ENCODE assay signal across 16 cellular contexts in the genomic region with DNA sequence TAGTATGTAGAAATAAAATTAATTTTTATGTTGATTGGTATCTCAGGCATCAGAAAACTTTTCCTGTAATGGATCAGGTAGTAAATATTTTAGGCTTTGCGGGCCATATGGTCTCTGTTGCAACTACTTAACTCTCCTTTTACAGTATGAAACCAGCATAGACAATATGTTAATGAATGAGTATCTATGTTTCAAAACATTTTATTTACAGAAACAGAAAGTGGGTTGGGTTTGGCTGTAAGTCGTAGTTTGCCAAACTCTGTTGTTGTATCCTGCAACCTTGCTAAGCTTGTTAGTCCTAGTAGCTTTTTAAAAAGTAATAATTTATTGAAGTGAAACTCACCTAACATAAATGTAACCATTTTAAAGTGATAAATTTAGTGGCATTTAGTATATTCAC.
"Had no signal": no experiment of that assay in that cellular context is flagged by ENCODE, and none has a peak within 500 bp of the region (broad histone marks: within the 10 kb centered on the region; RNA-seq: fewer than 3 reads in every experiment).

No MANE protein-coding gene starts in this region.

- H3K27ac Mint-ChIP-seq: activated naive CD4-positive, alpha-beta T cell treated with anti-CD3 and anti-CD28 coated beads for 36 hours; activated T-helper 17 cell treated with anti-CD3 and anti-CD28 coated beads, Interleukin-2, amount 50 U/mL, for 72 hours; dendritic cell treated with granulocyte-macrophage colony-stimulating factor and Interleukin-4, amounts not matched to agents 40 ng/mL and 50 ng/mL, for 4 days; effector memory CD8-positive, alpha-beta T cell; memory B cell; naive thymus-derived CD4-positive, alpha-beta T cell; stimulated activated naive CD8-positive, alpha-beta T cell treated with anti-CD3 and anti-CD28 coated beads, Interleukin-15, Interleukin-2, amounts not matched to agents 100 ng/mL and 50 ng/mL, for 24 hours; type B pancreatic cell had no signal

- H3K4me3 Mint-ChIP-seq: activated naive CD4-positive, alpha-beta T cell treated with anti-CD3 and anti-CD28 coated beads for 36 hours; activated T-helper 17 cell treated with anti-CD3 and anti-CD28 coated beads, Interleukin-2, amount 50 U/mL, for 72 hours; dendritic cell treated with granulocyte-macrophage colony-stimulating factor and Interleukin-4, amounts not matched to agents 40 ng/mL and 50 ng/mL, for 4 days; effector memory CD8-positive, alpha-beta T cell; memory B cell; naive thymus-derived CD4-positive, alpha-beta T cell; stimulated activated naive CD8-positive, alpha-beta T cell treated with anti-CD3 and anti-CD28 coated beads, Interleukin-15, Interleukin-2, amounts not matched to agents 100 ng/mL and 50 ng/mL, for 24 hours; type B pancreatic cell had no signal

- H3K27me3 Mint-ChIP-seq: activated T-helper 17 cell treated with anti-CD3 and anti-CD28 coated beads, Interleukin-2, amount 50 U/mL, for 72 hours; dendritic cell treated with granulocyte-macrophage colony-stimulating factor and Interleukin-4, amounts not matched to agents 40 ng/mL and 50 ng/mL, for 4 days; effector memory CD8-positive, alpha-beta T cell; memory B cell; naive thymus-derived CD4-positive, alpha-beta T cell; stimulated activated naive CD8-positive, alpha-beta T cell treated with anti-CD3 and anti-CD28 coated beads, Interleukin-15, Interleukin-2, amounts not matched to agents 100 ng/mL and 50 ng/mL, for 24 hours; type B pancreatic cell had no signal

- H3K4me1 Mint-ChIP-seq: activated T-helper 17 cell treated with anti-CD3 and anti-CD28 coated beads, Interleukin-2, amount 50 U/mL, for 72 hours; memory B cell had no signal

- DNase-seq: activated CD4-positive, alpha-beta T cell treated with anti-CD3 and anti-CD28 coated beads, Interleukin-2, amount 50 U/mL, for 48 hours; activated naive CD4-positive, alpha-beta T cell treated with anti-CD3 and anti-CD28 coated beads for 36 hours; effector memory CD8-positive, alpha-beta T cell; foreskin keratinocyte; glutamatergic neuron; left ventricle myocardium inferior; mucosa of descending colon; naive thymus-derived CD4-positive, alpha-beta T cell; pancreas; sigmoid colon; spleen had no signal

- ATAC-seq: activated T-helper 17 cell treated with anti-CD3 and anti-CD28 coated beads, Interleukin-2, amount 50 U/mL, for 72 hours; effector memory CD8-positive, alpha-beta T cell; foreskin keratinocyte; mucosa of descending colon; naive thymus-derived CD4-positive, alpha-beta T cell; pancreas had no signal
